11 cellular contexts compared by ENCODE assay signal in genomic region chr19:49499030-49499670, GRCh38. TPM values are rescaled to one million over a fixed set of nuclear protein-coding genes. Genes with fewer than 3 reads are reported as not detected.
DNase-seq lines count a peak whose midpoint lies in the region; ATAC-seq and TF ChIP-seq lines count a peak whose summit lies in the region.
"Had no signal": no experiment of that assay in that cellular context is flagged by ENCODE, and none has a peak within 500 bp of the region (broad histone marks: within the 10 kb centered on the region; RNA-seq: fewer than 3 reads in every experiment).

No MANE protein-coding gene starts in this region.

- no peaks in the 10 kb centered on the region for H3K9me3 Mint-ChIP-seq in central memory CD8-positive, alpha-beta T cell

- no peaks in the 10 kb centered on the region for H3K9me3 ChIP-seq in PC-3 (ENCODE audit: low read length)
- H3K9me3 ChIP-seq in psoas muscle: no peaks in the 10 kb centered on the region
- no peaks in the 10 kb centered on the region for H3K9me3 ChIP-seq in ascending aorta
- H3K9me3 ChIP-seq: pancreas had no signal

- H3K36me3 ChIP-seq in PC-3 (ENCODE audit: low read depth, low read length) (peaks cover 35% of the 10 kb centered on the region), psoas muscle (ENCODE audit: insufficient read depth in 1 of 2, low read depth in 1 of 2) (peaks cover 19 to 31% of the 10 kb centered on the region in 2 donors), ascending aorta (peaks cover 18 to 30% of the 10 kb centered on the region in 2 donors)

- H3K27ac ChIP-seq in PC-3 (ENCODE audit: low read length) (no peak overlapping the region), psoas muscle (peak overlapping the region; percentile 36), ascending aorta (peak overlapping the region in 1 of 2 donors; percentile 37)

- peaks cover 67% of the 10 kb centered on the region for H3K36me3 Mint-ChIP-seq in central memory CD8-positive, alpha-beta T cell (ENCODE audit: insufficient read depth)

- H3K9me2 ChIP-seq in PC-3 (replicated peaks; ENCODE audit: low read length): no peaks in the 10 kb centered on the region

- no peak for DNase-seq in PC-3
- DNase-seq in central memory CD8-positive, alpha-beta T cell (ENCODE audit: low spot score in 2 of 2): peak in 1 of 2 donors; percentile 39
- DNase-seq in psoas muscle: no peak
- no peak for DNase-seq in ascending aorta (ENCODE audit: low spot score in 2 of 2)
- DNase-seq in cerebellum (ENCODE audit: low spot score): no peak
- DNase-seq in NCI-H146 (lab: John Stamatoyannopoulos, UW): no peak
- DNase-seq in GDM1 (lab: John Stamatoyannopoulos, UW): no peak
- DNase-seq: effector CD8-positive, alpha-beta T cell; SHP77 had no signal

- H3K4me3 ChIP-seq in GM08714 (ENCODE audit: low read length): peak overlapping the region; percentile 21; the same call in 1 of the 2 replicates
- peak overlapping the region; percentile 94; the same call in 1 of the 2 replicates for H3K4me3 ChIP-seq in PC-3 (ENCODE audit: low read length)
- peak overlapping the region; percentile 99 for H3K4me3 ChIP-seq in psoas muscle
- H3K4me3 ChIP-seq in ascending aorta: peak overlapping the region in 1 of 2 donors; percentile 77
- H3K4me3 ChIP-seq: pancreas had no signal

- no peak overlapping the region for H3K9ac ChIP-seq in PC-3 (ENCODE audit: low read length)

- H3K27ac Mint-ChIP-seq in central memory CD8-positive, alpha-beta T cell (ENCODE audit: low read depth): peak overlapping the region; percentile 98

- peaks cover 27% of the 10 kb centered on the region for H4K20me1 ChIP-seq in PC-3 (ENCODE audit: low read length)

- H3K79me2 ChIP-seq in PC-3 (ENCODE audit: low read length): peaks cover 30% of the 10 kb centered on the region

- no peaks in the 10 kb centered on the region for H3K27me3 ChIP-seq in PC-3 (ENCODE audit: low read length)
- no peaks in the 10 kb centered on the region for H3K27me3 ChIP-seq in psoas muscle (ENCODE audit: insufficient read depth in 3 of 3, low read length in 2 of 3)
- no peaks in the 10 kb centered on the region for H3K27me3 ChIP-seq in ascending aorta
- H3K27me3 ChIP-seq: pancreas had no signal

- peak overlapping the region; percentile 97 for H3K4me2 ChIP-seq in PC-3 (ENCODE audit: low read length)

- POLR2A ChIA-PET in PC-3 (lab: Charles Lee; ENCODE audit: unreplicated experiment): no interaction called here

- peak overlapping the region; percentile 100 for H3K4me3 Mint-ChIP-seq in central memory CD8-positive, alpha-beta T cell

- no peak overlapping the region for H2AFZ ChIP-seq in PC-3 (ENCODE audit: low read length)

- intact Hi-C loops in PC-3 (cut with micrococcal nuclease) (loop anchor here (5.0 kb wide), 1 partner anchor 178 kb away; the partner anchor contains the start of gene PRMT1), psoas muscle (cut with DNase I) (loop anchor here (5.0 to 10.0 kb wide), 2 partner anchors 316 to 378 kb away; partner anchors contain the start of genes AKT1S1 (in 1 of the 2), FUZ (in 1 of the 2), MED25 (in 1 of the 2) and TBC1D17 (in 1 of the 2)), ascending aorta (cut with DNase I) (loop anchor here (5.0 kb wide), 2 partner anchors 143 to 178 kb away; partner anchors contain the start of genes PRMT1, RRAS and SCAF1)

- 53 to 65% (median 57%) methylated on average over 19 of the region's 19 CpGs for WGBS in psoas muscle, 3 donors

- CTCF ChIA-PET in PC-3 (lab: Charles Lee): no interaction called here

- H3K4me1 Mint-ChIP-seq in central memory CD8-positive, alpha-beta T cell: peaks cover 68% of the 10 kb centered on the region

- H3F3A ChIP-seq in PC-3 (ENCODE audit: low read length, unreplicated experiment): peaks cover 27% of the 10 kb centered on the region

- H3K4me1 ChIP-seq in PC-3 (ENCODE audit: insufficient read depth, low read length) (peaks cover 22% of the 10 kb centered on the region), psoas muscle (peaks cover 42% of the 10 kb centered on the region), ascending aorta (peaks cover 13 to 20% of the 10 kb centered on the region in 2 donors)

- H3K27me3 Mint-ChIP-seq in central memory CD8-positive, alpha-beta T cell: no peaks in the 10 kb centered on the region

- TF ChIP-seq CTCF in PC-3 (conservative IDR thresholded peaks at IDR 0.05; ENCODE audit: low read depth, low read length): no peak
- TF ChIP-seq CTCF in psoas muscle (IDR thresholded peaks at IDR 0.05): no peak
- no peak for TF ChIP-seq CTCF in ascending aorta (IDR thresholded peaks at IDR 0.05)

- ATAC-seq in PC-3 (no peak), psoas muscle (no peak)
- ATAC-seq in central memory CD8-positive, alpha-beta T cell (replicated peaks; ENCODE audit: extremely low read depth, poor library complexity, severe bottlenecking): no peak
- ATAC-seq: pancreas had no signal

- no TSS peak for BruUV-seq in PC-3 (replicated peaks; lab: Mats Ljungman, UMichigan)

RNA-seq across cellular contexts. Expression of gene RPS11, which starts 2.9 kb away (rescaled TPM):
- total RNA-seq in PC-3 (2014; rRNA removed): 3,913 and 5,174 TPM in 2 replicates
- total RNA-seq in psoas muscle: 1,000 to 10,000 TPM; 1,146 to 1,506 (median 1,232) TPM
- polyA plus RNA-seq in psoas muscle: 1,000 to 10,000 TPM; 2,461 to 3,844 (median 3,134) TPM
- total RNA-seq in ascending aorta: 3,554 TPM
- total RNA-seq in cerebellum: 1,480 TPM

RNA-seq across cellular contexts. Expression of gene RPL13A, which starts 11.7 kb away (rescaled TPM):
- total RNA-seq in PC-3 (2014; rRNA removed) (3,023 and 3,169 TPM in 2 replicates), psoas muscle (1,000 to 10,000 TPM; 1,392 to 2,022 (median 1,763) TPM), ascending aorta (2,737 TPM), cerebellum (1,311 TPM)
- polyA plus RNA-seq in psoas muscle: 1,000 to 10,000 TPM; 1,992 to 2,955 (median 2,046) TPM

RNA-seq across cellular contexts. Expression of gene FCGRT, which starts 13.3 kb away (rescaled TPM):
- total RNA-seq in PC-3 (2014; rRNA removed) (46.3 and 46.7 TPM in 2 replicates), psoas muscle (10 to 100 TPM; 42.2 to 79.3 (median 60.3) TPM), ascending aorta (264 TPM), cerebellum (22.7 TPM)
- 10 to 100 TPM; 32.0 to 48.2 (median 39.9) TPM for polyA plus RNA-seq in psoas muscle

RNA-seq across cellular contexts. Expression of gene FLT3LG, which starts 25.1 kb away (rescaled TPM):
- 0.18 and 2.8 TPM in 2 replicates for total RNA-seq in PC-3 (2014; rRNA removed)
- total RNA-seq in psoas muscle: 1 to 10 TPM; 1.9 to 3.2 (median 2.5) TPM
- polyA plus RNA-seq in psoas muscle: 1 to 10 TPM; 1.9 to 4.5 (median 4.1) TPM
- total RNA-seq in ascending aorta: 37.3 TPM
- 0.36 TPM for total RNA-seq in cerebellum

RNA-seq across cellular contexts. Expression of gene RCN3, which starts 28.7 kb away (rescaled TPM):
- total RNA-seq in PC-3 (2014; rRNA removed) (33.7 and 70.4 TPM in 2 replicates), psoas muscle (1 to 10 TPM; 6.4 to 8.6 (median 7.4) TPM), ascending aorta (116 TPM), cerebellum (3.3 TPM)
- polyA plus RNA-seq in psoas muscle: 1 to 10 TPM; 3.9 to 9.6 (median 7.3) TPM
